ENCODE assay signal across 27 cellular contexts in genomic region chr6:151351731-151352130, GRCh38.
"Had no signal": no experiment of that assay in that cellular context is flagged by ENCODE, and none has a peak within 500 bp of the region (broad histone marks: within the 10 kb centered on the region; RNA-seq: fewer than 3 reads in every experiment).

No MANE protein-coding gene starts in this region.

- H3K4me3 Mint-ChIP-seq: dendritic cell treated with granulocyte-macrophage colony-stimulating factor and Interleukin-4, amounts not matched to agents 40 ng/mL and 50 ng/mL, for 4 days; effector memory CD8-positive, alpha-beta T cell; endodermal cell; naive thymus-derived CD4-positive, alpha-beta T cell had no signal

- H3K4me1 ChIP-seq: colonic mucosa, gastrocnemius medialis, lower lobe of right lung had no signal

- H3K9me3 Mint-ChIP-seq: dendritic cell treated with granulocyte-macrophage colony-stimulating factor and Interleukin-4, amounts not matched to agents 40 ng/mL and 50 ng/mL, for 4 days; effector memory CD8-positive, alpha-beta T cell; endodermal cell; naive thymus-derived CD4-positive, alpha-beta T cell had no signal

- H3K9me3 ChIP-seq: colonic mucosa, esophagus squamous epithelium, gastrocnemius medialis, heart right ventricle, lower lobe of right lung had no signal

- DNase-seq: colonic mucosa; cortex of kidney; effector CD8-positive, alpha-beta T cell; effector memory CD8-positive, alpha-beta T cell; erythroblast; esophagus squamous epithelium; foreskin fibroblast; foreskin melanocyte; gastrocnemius medialis; glutamatergic neuron; head of caudate nucleus; heart right ventricle; hippocampal formation; kidney glomerular epithelial cell; left colon; left ventricle myocardium superior; lower lobe of right lung; mesenchymal stem cell; midbrain; naive thymus-derived CD4-positive, alpha-beta T cell had no signal

- H3K4me1 Mint-ChIP-seq: endodermal cell had no signal

- ATAC-seq: esophagus mucosa, gastrocnemius medialis, heart right ventricle, left colon, left ventricle myocardium superior, lower lobe of right lung had no signal

- FAIRE-seq: endometrium, islet of Langerhans, keratinocyte had no signal

- H3K4me3 ChIP-seq: colonic mucosa, esophagus squamous epithelium, gastrocnemius medialis, heart right ventricle, lower lobe of right lung had no signal

- H3K27ac ChIP-seq: colonic mucosa, epithelial cell of prostate, esophagus squamous epithelium, gastrocnemius medialis, heart right ventricle, lower lobe of right lung had no signal

- H3K36me3 ChIP-seq: colonic mucosa, gastrocnemius medialis had no signal

- H3K27me3 ChIP-seq: colonic mucosa, esophagus squamous epithelium, gastrocnemius medialis, heart right ventricle had no signal

- H3K27me3 Mint-ChIP-seq: effector memory CD8-positive, alpha-beta T cell had no signal

- H3K27ac Mint-ChIP-seq: dendritic cell treated with granulocyte-macrophage colony-stimulating factor and Interleukin-4, amounts not matched to agents 40 ng/mL and 50 ng/mL, for 4 days; effector memory CD8-positive, alpha-beta T cell; endodermal cell; naive thymus-derived CD4-positive, alpha-beta T cell had no signal
